ENCODE assay signal across 19 cellular contexts in the genomic region with DNA sequence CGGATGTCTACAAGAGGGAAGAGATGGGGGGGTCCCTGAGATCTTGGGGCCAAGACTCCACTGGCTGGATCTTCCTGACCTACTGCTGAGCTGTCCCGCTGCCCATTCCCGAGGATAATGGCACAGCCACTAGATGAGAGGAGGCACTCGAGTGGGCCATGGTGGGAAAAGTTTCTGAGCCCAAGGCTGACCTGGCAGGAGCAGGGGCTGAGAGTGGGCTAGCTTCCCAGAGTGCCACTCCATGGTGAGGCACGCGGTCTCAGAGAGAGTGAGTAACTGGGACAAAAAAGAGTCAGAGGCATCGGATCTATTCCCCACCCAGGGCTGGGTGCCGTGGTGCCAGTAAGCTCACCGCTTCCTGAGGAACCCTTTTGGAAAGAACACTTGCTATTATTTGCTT. TPM values are rescaled to one million over a fixed set of nuclear protein-coding genes. Genes with fewer than 3 reads are reported as not detected.
"Had no signal": no experiment of that assay in that cellular context is flagged by ENCODE, and none has a peak within 500 bp of the region (broad histone marks: within the 10 kb centered on the region; RNA-seq: fewer than 3 reads in every experiment).

No MANE protein-coding gene starts in this region.

- H3K36me3 Mint-ChIP-seq: activated naive CD8-positive, alpha-beta T cell treated with anti-CD3 and anti-CD28 coated beads for 36 hours had no signal

- H3K27ac ChIP-seq: left lung, ovary had no signal

- H3K27ac Mint-ChIP-seq: activated CD4-positive, alpha-beta memory T cell treated with anti-CD3 and anti-CD28 coated beads, Interleukin-2, amount 10 ng/mL, durations not matched to agents 7 days and 5 days; activated CD4-positive, alpha-beta T cell treated with anti-CD3 and anti-CD28 coated beads for 36 hours; activated naive CD8-positive, alpha-beta T cell treated with anti-CD3 and anti-CD28 coated beads for 36 hours; stimulated activated naive CD8-positive, alpha-beta T cell treated with anti-CD3 and anti-CD28 coated beads, Interleukin-15, Interleukin-2, amounts not matched to agents 100 ng/mL and 50 ng/mL, for 24 hours had no signal

- H3K27me3 Mint-ChIP-seq: activated CD4-positive, alpha-beta memory T cell treated with anti-CD3 and anti-CD28 coated beads, Interleukin-2, amount 10 ng/mL, durations not matched to agents 7 days and 5 days; activated CD4-positive, alpha-beta T cell treated with anti-CD3 and anti-CD28 coated beads for 36 hours; activated naive CD8-positive, alpha-beta T cell treated with anti-CD3 and anti-CD28 coated beads for 36 hours; stimulated activated naive CD8-positive, alpha-beta T cell treated with anti-CD3 and anti-CD28 coated beads, Interleukin-15, Interleukin-2, amounts not matched to agents 100 ng/mL and 50 ng/mL, for 24 hours had no signal

- H3K27me3 ChIP-seq: heart right ventricle, left lung, ovary, testis had no signal

- H3K36me3 ChIP-seq: left lung, ovary had no signal

- FAIRE-seq: bronchial epithelial cell, frontal cortex, islet of Langerhans had no signal

- H3K4me1 Mint-ChIP-seq: activated CD4-positive, alpha-beta T cell treated with anti-CD3 and anti-CD28 coated beads for 36 hours had no signal

- H3K4me3 ChIP-seq: heart right ventricle, left lung, ovary, testis had no signal

- H3K4me3 Mint-ChIP-seq: activated CD4-positive, alpha-beta memory T cell treated with anti-CD3 and anti-CD28 coated beads, Interleukin-2, amount 10 ng/mL, durations not matched to agents 7 days and 5 days; activated CD4-positive, alpha-beta T cell treated with anti-CD3 and anti-CD28 coated beads for 36 hours; activated naive CD8-positive, alpha-beta T cell treated with anti-CD3 and anti-CD28 coated beads for 36 hours; neural crest cell; stimulated activated naive CD8-positive, alpha-beta T cell treated with anti-CD3 and anti-CD28 coated beads, Interleukin-15, Interleukin-2, amounts not matched to agents 100 ng/mL and 50 ng/mL, for 24 hours had no signal

- H3K9me3 ChIP-seq: heart right ventricle, left lung, ovary, testis had no signal

- H3K9me3 Mint-ChIP-seq: activated CD4-positive, alpha-beta memory T cell treated with anti-CD3 and anti-CD28 coated beads, Interleukin-2, amount 10 ng/mL, durations not matched to agents 7 days and 5 days; activated naive CD8-positive, alpha-beta T cell treated with anti-CD3 and anti-CD28 coated beads for 36 hours; neural crest cell; stimulated activated naive CD8-positive, alpha-beta T cell treated with anti-CD3 and anti-CD28 coated beads, Interleukin-15, Interleukin-2, amounts not matched to agents 100 ng/mL and 50 ng/mL, for 24 hours had no signal

- DNase-seq: activated CD4-positive, alpha-beta memory T cell treated with anti-CD3 and anti-CD28 coated beads, Interleukin-2, amount 10 ng/mL, durations not matched to agents 7 days and 5 days; activated CD4-positive, alpha-beta T cell treated with anti-CD3 and anti-CD28 coated beads for 36 hours; activated gamma-delta T cell; activated naive CD8-positive, alpha-beta T cell treated with anti-CD3 and anti-CD28 coated beads for 36 hours; activated T-cell treated with anti-CD3 and anti-CD28 coated beads, Interleukin-2, amount 50 U/mL, for 48 hours; heart right ventricle; left lung; mesendoderm; stimulated activated CD4-positive, alpha-beta T cell treated with anti-CD3 and anti-CD28 coated beads, Interleukin-15, amount 100 ng/mL, for 24 hours; stimulated activated CD4-positive, alpha-beta T cell treated with anti-CD3 and anti-CD28 coated beads, Interleukin-4, amount 100 ng/mL, for 24 hours; T1000; testis had no signal

- ATAC-seq: activated CD4-positive, alpha-beta T cell treated with anti-CD3 and anti-CD28 coated beads for 36 hours had no signal

RNA-seq across cellular contexts. Expression of gene SLC51B, which starts 10.9 kb away (rescaled TPM):
- total RNA-seq: activated CD4-positive, alpha-beta memory T cell treated with anti-CD3 and anti-CD28 coated beads, Interleukin-2, amount 10 ng/mL, durations not matched to agents 7 days and 5 days; activated CD4-positive, alpha-beta T cell treated with anti-CD3 and anti-CD28 coated beads for 36 hours; activated naive CD8-positive, alpha-beta T cell treated with anti-CD3 and anti-CD28 coated beads for 36 hours; bronchial epithelial cell; frontal cortex; heart right ventricle; neural crest cell had no signal

RNA-seq across cellular contexts. Expression of gene RASL12, which starts 11.7 kb away (rescaled TPM):
- total RNA-seq: activated CD4-positive, alpha-beta memory T cell treated with anti-CD3 and anti-CD28 coated beads, Interleukin-2, amount 10 ng/mL, durations not matched to agents 7 days and 5 days; activated CD4-positive, alpha-beta T cell treated with anti-CD3 and anti-CD28 coated beads for 36 hours; activated naive CD8-positive, alpha-beta T cell treated with anti-CD3 and anti-CD28 coated beads for 36 hours; bronchial epithelial cell had no signal

RNA-seq across cellular contexts. Expression of gene KBTBD13, which starts 20.4 kb away (rescaled TPM):
- total RNA-seq: activated CD4-positive, alpha-beta memory T cell treated with anti-CD3 and anti-CD28 coated beads, Interleukin-2, amount 10 ng/mL, durations not matched to agents 7 days and 5 days; activated CD4-positive, alpha-beta T cell treated with anti-CD3 and anti-CD28 coated beads for 36 hours; activated naive CD8-positive, alpha-beta T cell treated with anti-CD3 and anti-CD28 coated beads for 36 hours; bronchial epithelial cell; fibroblast of lung; frontal cortex; neural crest cell had no signal
